Comparison of ENCODE assay signal across 26 cellular contexts in genomic region chr2:197128897-197129296, GRCh38.
DNase-seq lines count a peak whose midpoint lies in the region; ATAC-seq, FAIRE-seq and TF ChIP-seq lines count a peak whose summit lies in the region.
"Had no signal": no experiment of that assay in that cellular context is flagged by ENCODE, and none has a peak within 500 bp of the region (broad histone marks: within the 10 kb centered on the region; RNA-seq: fewer than 3 reads in every experiment).

No MANE protein-coding gene starts in this region.

- no peak for TF ChIP-seq EP300 in HepG2 (IDR thresholded peaks at IDR 0.05; ENCODE audit: low read depth in 2 of 2, low read length in 2 of 2)
- no peak for TF ChIP-seq EP300 in HepG2 (CRISPR knock-in tag; IDR thresholded peaks at IDR 0.05; ENCODE audit: borderline replicate concordance)

- CTCF ChIA-PET in HepG2 (lab: Yijun Ruan, JAX; ENCODE audit: low intra/inter-chr PET ratio, low total read pairs) = no interaction called here
- CTCF ChIA-PET in activated B cell treated with CpG ODN at 0.5 μM for 24 hours (lab: Charles Lee) = interaction anchor here (3.0 kb wide), 2 partner anchors 15 to 40 kb away, joined by 16 to 28 read pairs; no protein-coding TSS in a partner anchor

- POLR2A ChIA-PET in HepG2 (lab: Yijun Ruan, JAX) (no interaction called here), activated B cell treated with CpG ODN at 0.5 μM for 24 hours (lab: Charles Lee) (interaction anchor here (0.7 to 1.0 kb wide), 2 partner anchors 15 to 206 kb away, joined by 3 read pairs; no protein-coding TSS in a partner anchor)

- no peaks in the 10 kb centered on the region for H3K4me1 ChIP-seq in HepG2 (ENCODE audit: insufficient read depth, low read length)
- no peaks in the 10 kb centered on the region for H3K4me1 ChIP-seq in right lobe of liver

- DNase-seq in HepG2 (ENCODE audit: low spot score) (no peak), right lobe of liver (no peak), activated B cell treated with CpG ODN at 0.5 μM for 24 hours (no peak), fibroblast of the aortic adventitia (ENCODE audit: low read depth) (peak; percentile 23), NCI-H345 treated with DMSO at 0.1 percent for 48 hours (lab: John Stamatoyannopoulos, UW; ENCODE audit: unreplicated experiment) (no peak), midbrain (lab: John Stamatoyannopoulos, UW) (no peak)
- DNase-seq in stimulated activated naive B cell treated with anti-CD40 and anti-IgM and Interleukin-4, amounts not matched to agents 10 μg/mL and 1 μg/mL and 100 μg/mL, for 72 hours = no peak
- DNase-seq: activated gamma-delta T cell treated with Interleukin-2 at 50 U/mL for 16 hours, amniotic stem cell, C1 segment of cervical spinal cord, GDM1, NCI-H187 treated with DMSO at 0.1 percent for 48 hours, NCI-H226, NCI-H82, OCI-M1, sigmoid colon had no signal

- WGBS in HepG2 (ENCODE audit: low lambda C conversion rate) = 30% methylated on average over 5 of the region's 5 CpGs
- 91% methylated on average over 5 of the region's 5 CpGs for WGBS in right lobe of liver (ENCODE audit: insufficient coverage, low coverage, low lambda C conversion rate, missing lambda C conversion rate)

- H3K36me3 ChIP-seq in HepG2 (replicated peaks in 1 of 2; ENCODE audit: control insufficient read depth in 1 of 2, insufficient read depth in 2 of 2, low read length in 2 of 2) = no peaks in the 10 kb centered on the region
- H3K36me3 ChIP-seq in right lobe of liver = peaks cover 0 to 12% (median 0%) of the 10 kb centered on the region in 4 donors
- H3K36me3 ChIP-seq: sigmoid colon, thoracic aorta, vagina had no signal

- H4K20me1 ChIP-seq in HepG2 (ENCODE audit: insufficient read depth, low read length) = no peaks in the 10 kb centered on the region

- no peak overlapping the region for H2AFZ ChIP-seq in HepG2 (ENCODE audit: low read length)

- TF ChIP-seq RAD21 in HepG2 (CRISPR knock-in tag; IDR thresholded peaks at IDR 0.05) = no peak

- H3K27me3 ChIP-seq in HepG2 (ENCODE audit: control insufficient read depth in 1 of 2, insufficient read depth in 2 of 2, low read length in 2 of 2) = peaks cover 0 to 2% of the 10 kb centered on the region in 2 experiments; a peak in 1 of 5 replicates
- H3K27me3 ChIP-seq in right lobe of liver = no peaks in the 10 kb centered on the region
- H3K27me3 ChIP-seq: heart left ventricle, sigmoid colon, vagina had no signal

- no peak for FAIRE-seq in HepG2 (lab: Jason Lieb, UNC)
- FAIRE-seq: D721Med, endothelial cell of umbilical vein had no signal

- H3K36me3 Mint-ChIP-seq in activated B cell treated with CpG ODN at 0.5 μM for 24 hours (ENCODE audit: low read depth) = peaks cover 57% of the 10 kb centered on the region
- peaks cover 47 to 49% of the 10 kb centered on the region in 2 donors for H3K36me3 Mint-ChIP-seq in stimulated activated naive B cell treated with anti-CD40 and anti-IgM and Interleukin-4, amounts not matched to agents 10 μg/mL and 1 μg/mL and 100 μg/mL, for 72 hours

- H3K4me3 ChIP-seq in HepG2 (replicated peaks in 1 of 3; ENCODE audit: insufficient read depth in 1 of 3, low read depth in 2 of 3, low read length in 3 of 3) (no peak overlapping the region), right lobe of liver (no peak overlapping the region), fibroblast of the aortic adventitia (ENCODE audit: low read depth, low read length) (no peak overlapping the region)
- H3K4me3 ChIP-seq: heart left ventricle, sigmoid colon, thoracic aorta, vagina had no signal

- H3K4me1 Mint-ChIP-seq in activated B cell treated with CpG ODN at 0.5 μM for 24 hours = peaks cover 62% of the 10 kb centered on the region
- peaks cover 32 to 55% of the 10 kb centered on the region in 2 donors for H3K4me1 Mint-ChIP-seq in stimulated activated naive B cell treated with anti-CD40 and anti-IgM and Interleukin-4, amounts not matched to agents 10 μg/mL and 1 μg/mL and 100 μg/mL, for 72 hours
- H3K4me1 Mint-ChIP-seq: neural crest cell had no signal

- H3K27ac ChIP-seq in HepG2 (ENCODE audit: extremely low read length, insufficient read depth, low read length) = no peak overlapping the region
- no peak overlapping the region for H3K27ac ChIP-seq in right lobe of liver
- H3K27ac ChIP-seq: heart left ventricle, KMS-11, sigmoid colon, thoracic aorta, vagina had no signal

- no peaks in the 10 kb centered on the region for H3K9me3 ChIP-seq in HepG2 (ENCODE audit: low read length)
- H3K9me3 ChIP-seq in right lobe of liver = no peaks in the 10 kb centered on the region
- H3K9me3 ChIP-seq: sigmoid colon, thoracic aorta, vagina had no signal

- TF ChIP-seq POLR2A in HepG2 (IDR thresholded peaks at IDR 0.05; ENCODE audit: insufficient read depth in 1 of 2, low read depth in 2 of 2, low read length in 2 of 2) = no peak
- TF ChIP-seq POLR2A in right lobe of liver (IDR thresholded peaks at IDR 0.05) = no peak

- H3K27ac Mint-ChIP-seq in activated B cell treated with CpG ODN at 0.5 μM for 24 hours = peak overlapping the region; percentile 98
- H3K27ac Mint-ChIP-seq in stimulated activated naive B cell treated with anti-CD40 and anti-IgM and Interleukin-4, amounts not matched to agents 10 μg/mL and 1 μg/mL and 100 μg/mL, for 72 hours = peak overlapping the region; percentile 87
- H3K27ac Mint-ChIP-seq: mesothelial cell of epicardium had no signal

- TF ChIP-seq CTCF in HepG2 (CRISPR knock-in tag; IDR thresholded peaks at IDR 0.05) = no peak
- no peak for TF ChIP-seq CTCF in right lobe of liver (IDR thresholded peaks at IDR 0.05)
- TF ChIP-seq CTCF in activated B cell treated with CpG ODN at 0.5 μM for 24 hours (IDR thresholded peaks at IDR 0.05) = no peak
- TF ChIP-seq CTCF in fibroblast of the aortic adventitia (IDR thresholded peaks at IDR 0.05; ENCODE audit: insufficient read depth, low read length) = no peak

- H3K9ac ChIP-seq in HepG2 (ENCODE audit: insufficient read depth, low read depth, low read length) = no peak overlapping the region
- H3K9ac ChIP-seq: KMS-11 had no signal

- no peaks in the 10 kb centered on the region for H3K27me3 Mint-ChIP-seq in activated B cell treated with CpG ODN at 0.5 μM for 24 hours
- H3K27me3 Mint-ChIP-seq in stimulated activated naive B cell treated with anti-CD40 and anti-IgM and Interleukin-4, amounts not matched to agents 10 μg/mL and 1 μg/mL and 100 μg/mL, for 72 hours = no peaks in the 10 kb centered on the region

- H3K79me2 ChIP-seq in HepG2 (ENCODE audit: insufficient read depth, low read length) = no peaks in the 10 kb centered on the region

- H3K4me3 Mint-ChIP-seq in activated B cell treated with CpG ODN at 0.5 μM for 24 hours = no peak overlapping the region
- peak overlapping the region; percentile 21 to 52 for H3K4me3 Mint-ChIP-seq in stimulated activated naive B cell treated with anti-CD40 and anti-IgM and Interleukin-4, amounts not matched to agents 10 μg/mL and 1 μg/mL and 100 μg/mL, for 72 hours
- H3K4me3 Mint-ChIP-seq: mesothelial cell of epicardium, neural crest cell had no signal

- BruUV-seq in HepG2 (replicated peaks; lab: Mats Ljungman, UMichigan) = no TSS peak

- in situ Hi-C loops in HepG2 (cut with HindIII; ENCODE audit: extremely low pct_ligation_motif_present, low pct_unique_long_range_greater_than_20kb) = no loop called here

- ATAC-seq in HepG2 (no peak), right lobe of liver (no peak), activated B cell treated with CpG ODN at 0.5 μM for 24 hours (ENCODE audit: low read depth) (no peak), HG03457 (IDR thresholded peaks at IDR 0.05; ENCODE audit: unreplicated experiment) (no peak)
- ATAC-seq in stimulated activated naive B cell treated with anti-CD40 and anti-IgM and Interleukin-4, amounts not matched to agents 10 μg/mL and 1 μg/mL and 100 μg/mL, for 72 hours (replicated peaks) = no peak
- ATAC-seq: heart left ventricle, left lobe of liver had no signal

- peaks cover 2% of the 10 kb centered on the region for H3K9me3 Mint-ChIP-seq in activated B cell treated with CpG ODN at 0.5 μM for 24 hours
- H3K9me3 Mint-ChIP-seq in stimulated activated naive B cell treated with anti-CD40 and anti-IgM and Interleukin-4, amounts not matched to agents 10 μg/mL and 1 μg/mL and 100 μg/mL, for 72 hours = peaks cover 0 to 3% of the 10 kb centered on the region in 2 donors

- intact Hi-C loops in HepG2 (cut with micrococcal nuclease; ENCODE audit: unreplicated experiment) (no loop called here), right lobe of liver (cut with DNase I) (no loop called here), activated B cell treated with CpG ODN at 0.5 μM for 24 hours (cut with micrococcal nuclease) (no loop called here)

- H3K4me2 ChIP-seq in HepG2 (ENCODE audit: low read depth, low read length) = no peak overlapping the region
- H3K4me2 ChIP-seq: KMS-11 had no signal

TF ChIP-seq in HepG2, 621 proteins besides CTCF, POLR2A, EP300 and RAD21 (continues in another document):
- TF ChIP-seq ZNF7 (CRISPR knock-in tag; IDR thresholded peaks at IDR 0.05) = peak; percentile 81
- no peak for TF ChIP-seq NKX3-1 (CRISPR knock-in tag; IDR thresholded peaks at IDR 0.05)
- TF ChIP-seq PRDM4 (CRISPR knock-in tag; IDR thresholded peaks at IDR 0.05; ENCODE audit: borderline replicate concordance) = no peak
- no peak for TF ChIP-seq ELF1 (CRISPR knock-in tag; IDR thresholded peaks at IDR 0.05)
